ENCODE assay signal across 13 cellular contexts in the genomic region with DNA sequence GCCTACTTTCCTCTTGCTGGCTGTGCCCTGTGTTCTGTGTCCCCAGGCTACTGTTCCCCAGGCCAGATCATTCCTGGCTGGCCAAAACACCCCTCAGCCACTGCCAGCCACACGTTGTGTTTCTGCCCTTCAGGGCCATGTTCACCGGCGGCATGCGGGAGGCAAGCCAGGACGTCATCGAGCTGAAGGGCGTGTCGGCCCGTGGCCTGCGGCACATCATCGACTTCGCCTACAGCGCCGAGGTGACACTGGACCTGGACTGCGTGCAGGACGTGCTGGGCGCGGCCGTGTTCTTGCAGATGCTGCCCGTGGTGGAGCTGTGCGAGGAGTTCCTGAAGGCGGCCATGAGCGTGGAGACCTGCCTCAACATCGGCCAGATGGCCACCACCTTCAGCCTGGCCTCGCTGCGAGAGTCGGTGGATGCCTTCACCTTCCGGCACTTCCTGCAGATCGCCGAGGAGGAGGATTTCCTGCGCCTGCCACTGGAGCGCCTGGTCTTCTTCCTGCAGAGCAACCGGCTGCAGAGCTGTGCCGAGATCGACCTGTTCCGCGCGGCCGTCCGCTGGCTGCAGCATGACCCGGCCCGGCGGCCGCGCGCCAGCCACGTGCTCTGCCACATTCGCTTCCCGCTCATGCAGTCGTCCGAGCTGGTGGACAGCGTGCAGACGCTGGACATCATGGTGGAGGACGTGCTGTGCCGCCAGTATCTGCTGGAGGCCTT. TPM values are rescaled to one million over a fixed set of nuclear protein-coding genes. Genes with fewer than 3 reads are reported as not detected.
DNase-seq lines count a peak whose midpoint lies in the region; ATAC-seq and TF ChIP-seq lines count a peak whose summit lies in the region.
"Had no signal": no experiment of that assay in that cellular context is flagged by ENCODE, and none has a peak within 500 bp of the region (broad histone marks: within the 10 kb centered on the region; RNA-seq: fewer than 3 reads in every experiment).

No MANE protein-coding gene starts in this region.

- H3K36me3 ChIP-seq in mesenchymal stem cell (ENCODE audit: control insufficient read depth in 1 of 2, insufficient read depth in 2 of 2, low read depth in 1 of 2, low read length in 2 of 2), result peaks cover 13 to 50% of the 10 kb centered on the region in 2 experiments

- H4K91ac ChIP-seq in mesenchymal stem cell (ENCODE audit: low read length), result peak overlapping the region; percentile 55

- peaks cover 24% of the 10 kb centered on the region for H3K4me1 ChIP-seq in mesenchymal stem cell (ENCODE audit: control insufficient read depth, insufficient read depth, low read depth, low read length)

- H3K4me2 ChIP-seq in mesenchymal stem cell (ENCODE audit: low read length, poor library complexity, severe bottlenecking), result no peak overlapping the region

- no peak overlapping the region for H2BK15ac ChIP-seq in mesenchymal stem cell (ENCODE audit: low read depth, poor library complexity, severe bottlenecking)

- peak overlapping the region; percentile 19; the same call in 1 of the 2 replicates for H3K27ac ChIP-seq in RWPE1
- no peak overlapping the region for H3K27ac ChIP-seq in mesenchymal stem cell (ENCODE audit: low read length, poor library complexity, severe bottlenecking)
- H3K27ac ChIP-seq: 22Rv1, GM23248 had no signal

- TF ChIP-seq CTCF in RWPE1 (conservative IDR thresholded peaks at IDR 0.05; ENCODE audit: low read depth) (no peak), omental fat pad (IDR thresholded peaks at IDR 0.05) (no peak), GM10266 (IDR thresholded peaks at IDR 0.05; ENCODE audit: control insufficient read depth, insufficient read depth, low read depth, missing control alignments) (no peak)

- H4K8ac ChIP-seq in mesenchymal stem cell (ENCODE audit: low read length), result no peak overlapping the region

- DNase-seq in left cardiac atrium (peak; percentile 34), Right ventricle myocardium inferior (ENCODE audit: missing footprints) (no peak), RWPE1 (ENCODE audit: low spot score) (no peak), mesenchymal stem cell (no peak), omental fat pad (ENCODE audit: low spot score) (no peak), NCI-H1048 (lab: John Stamatoyannopoulos, UW) (no peak), GM10266 (ENCODE audit: extremely low spot score) (no peak)
- DNase-seq: CD4-positive, CD25-positive, alpha-beta regulatory T cell; DMS53; GF-D8; GM23248 had no signal

- no peak overlapping the region for H3K9ac ChIP-seq in mesenchymal stem cell (ENCODE audit: low read length)
- H3K9ac ChIP-seq: GM23248 had no signal

- H3K4ac ChIP-seq in mesenchymal stem cell (ENCODE audit: low read depth in 1 of 2, low read length in 2 of 2), result no peak overlapping the region

- no peak overlapping the region for H2BK120ac ChIP-seq in mesenchymal stem cell (ENCODE audit: low read depth, low read length)

- no peak overlapping the region for H3K18ac ChIP-seq in mesenchymal stem cell (ENCODE audit: low read depth in 1 of 2, low read length in 2 of 2)

- H3K79me1 ChIP-seq in mesenchymal stem cell (replicated peaks; ENCODE audit: low read length, poor library complexity, severe bottlenecking), result peaks cover 3% of the 10 kb centered on the region

- H3K27me3 ChIP-seq in mesenchymal stem cell (ENCODE audit: control insufficient read depth in 1 of 2, insufficient read depth in 1 of 2, low read length in 2 of 2), result no peaks in the 10 kb centered on the region

- no peak overlapping the region for H3K23ac ChIP-seq in mesenchymal stem cell (ENCODE audit: low read length in 2 of 2)

- WGBS in mesenchymal stem cell, result 98% methylated on average over 55 of the region's 55 CpGs

- CTCF ChIA-PET in RWPE1 (lab: Yijun Ruan, JAX), result interaction anchor here (0.7 kb wide), 1 partner anchor 11 kb away, joined by 3 read pairs; no protein-coding TSS in a partner anchor

- no peaks in the 10 kb centered on the region for H3K9me3 ChIP-seq in mesenchymal stem cell (ENCODE audit: control insufficient read depth, low read length)

- H2BK5ac ChIP-seq in mesenchymal stem cell (ENCODE audit: low read depth, low read length, poor library complexity, severe bottlenecking), result no peak overlapping the region

- H3K4me3 ChIP-seq in mesenchymal stem cell (ENCODE audit: insufficient read depth in 1 of 2, low read depth in 1 of 2, low read length in 2 of 2), result no peak overlapping the region
- H3K4me3 ChIP-seq: GM23248, K562 had no signal

- H2AK5ac ChIP-seq in mesenchymal stem cell (ENCODE audit: low read length, severe bottlenecking), result no peak overlapping the region

- POLR2A ChIA-PET in RWPE1 (lab: Yijun Ruan, JAX; ENCODE audit: low non-redundant PET), result no interaction called here

- intact Hi-C loops in left cardiac atrium (cut with DNase I), result no loop called here
- intact Hi-C loops in Right ventricle myocardium inferior (cut with DNase I), result no loop called here

- no peak overlapping the region for H2BK12ac ChIP-seq in mesenchymal stem cell (ENCODE audit: low read length in 2 of 2)

- H2AFZ ChIP-seq in mesenchymal stem cell (ENCODE audit: low read depth, low read length), result no peak overlapping the region
- H2AFZ ChIP-seq: GM23248 had no signal

- H3K14ac ChIP-seq in mesenchymal stem cell (ENCODE audit: low read length in 2 of 2), result peak overlapping the region in 1 of 2 experiments; percentile 23

- no peak for ATAC-seq in left cardiac atrium
- ATAC-seq in Right ventricle myocardium inferior, result no peak
- no peak for ATAC-seq in omental fat pad (ENCODE audit: low FRiP score)
- ATAC-seq: K562 had no signal

RNA-seq across cellular contexts. Expression of gene CRTC1, which starts 15.8 kb away (rescaled TPM):
- total RNA-seq in left cardiac atrium (10 to 100 TPM; 10.5 to 11.1 TPM), Right ventricle myocardium inferior (10.3 TPM), omental fat pad (1 to 10 TPM; 2.8 to 6.5 (median 5.6) TPM)
- polyA plus RNA-seq in mesenchymal stem cell (2013, experiment 1 of 2), result 9.9 TPM
- 9.4 TPM for polyA plus RNA-seq in mesenchymal stem cell (2013, experiment 2 of 2)

RNA-seq across cellular contexts. Expression of gene KLHL26, which starts 30.9 kb away (rescaled TPM):
- total RNA-seq in left cardiac atrium (10 to 100 TPM in 1 of 2 donors, 1 to 10 TPM in 1; 7.8 to 10.2 TPM), Right ventricle myocardium inferior (6.6 TPM), omental fat pad (10 to 100 TPM in 3 of 4 donors, 1 to 10 TPM in 1; 6.3 to 17.8 (median 11.6) TPM)
- 2.6 TPM for polyA plus RNA-seq in mesenchymal stem cell (2013, experiment 1 of 2)
- 2.9 TPM for polyA plus RNA-seq in mesenchymal stem cell (2013, experiment 2 of 2)

RNA-seq across cellular contexts. Expression of gene TMEM59L, which starts 55.0 kb away (rescaled TPM):
- total RNA-seq in left cardiac atrium (1 to 10 TPM; 1.9 to 3.3 TPM), Right ventricle myocardium inferior (2.8 TPM), omental fat pad (under 1 TPM in 2 of 4 donors, not detected in 2; 0.28 to 0.79 TPM)
- polyA plus RNA-seq in mesenchymal stem cell (2013, experiment 1 of 2), result 1.1 TPM
- 1.1 TPM for polyA plus RNA-seq in mesenchymal stem cell (2013, experiment 2 of 2)
- total RNA-seq: CD4-positive, CD25-positive, alpha-beta regulatory T cell; K562 had no signal
- polyA plus RNA-seq: CD4-positive, CD25-positive, alpha-beta regulatory T cell had no signal
